In the genomic region with DNA sequence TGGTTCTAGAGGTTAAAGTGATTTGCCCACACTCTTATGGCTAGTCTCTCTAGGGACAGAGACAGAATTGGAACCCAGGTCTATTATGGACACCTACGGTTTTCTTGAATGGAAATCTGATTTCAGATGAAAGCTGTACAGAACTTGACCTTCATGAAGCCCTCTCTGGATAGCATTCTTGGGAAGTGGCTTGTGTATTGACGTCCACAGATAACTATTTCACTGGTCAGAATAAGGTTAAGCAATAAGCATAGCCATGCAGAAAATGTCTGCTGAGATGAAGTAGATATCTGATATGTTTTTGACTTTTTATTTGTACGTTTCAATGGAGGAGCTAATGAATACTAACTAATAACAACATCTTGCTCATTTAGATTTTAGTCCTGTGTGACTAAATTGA, we compare ENCODE assay signal across 1 cellular context.
TF ChIP-seq lines count a peak whose summit lies in the region.

No MANE protein-coding gene starts in this region.

TF ChIP-seq in A549, 52 proteins besides CTCF, POLR2A, EP300 and RAD21 (continued from another document):
- TF ChIP-seq RCOR1 (IDR thresholded peaks at IDR 0.05; ENCODE audit: low read depth, low read length) (no peak), NFE2L2 (conservative IDR thresholded peaks at IDR 0.05; ENCODE audit: low read length) (no peak), KDM5A (IDR thresholded peaks at IDR 0.05) (no peak)
TF ChIP-seq in A549: peak in this region for 0.
